Comparison of ENCODE assay signal across 8 cellular contexts in genomic region chr9:96048116-96048953, GRCh38.
DNase-seq lines count a peak whose midpoint lies in the region; ATAC-seq and TF ChIP-seq lines count a peak whose summit lies in the region.

No MANE protein-coding gene starts in this region.

- no peaks in the 10 kb centered on the region for H3K4me1 ChIP-seq in mesendoderm (ENCODE audit: control insufficient read depth, low read depth, low read length)
- peaks cover 14% of the 10 kb centered on the region for H3K4me1 ChIP-seq in stomach smooth muscle (ENCODE audit: control insufficient read depth, insufficient read depth, low read length)

- no peak overlapping the region for H3K4me3 Mint-ChIP-seq in WTC11

- DNase-seq in WTC11 (ENCODE audit: low spot score) (no peak), ecto neural progenitor cell (ENCODE audit: low spot score) (peak; percentile 79), mesendoderm (no peak), GM19238 (ENCODE audit: insufficient read length, low spot score) (no peak), EL (no peak), GM03348 (ENCODE audit: low spot score) (no peak), GOT3 (lab: John Stamatoyannopoulos, UW) (no peak)

- no peak overlapping the region for H2BK120ac ChIP-seq in mesendoderm (ENCODE audit: low read depth, low read length)

- H3K4me3 ChIP-seq in mesendoderm (ENCODE audit: low read length), result no peak overlapping the region
- peak overlapping the region in 1 of 2 donors; percentile 29 for H3K4me3 ChIP-seq in stomach smooth muscle (ENCODE audit: low read length in 2 of 2)

- H4K8ac ChIP-seq in mesendoderm (ENCODE audit: low read depth, low read length), result no peak overlapping the region

- CTCF ChIA-PET in WTC11 (lab: Charles Lee), result interaction anchor here (0.8 to 1.8 kb wide), 9 partner anchors 8 to 712 kb away, joined by 3 to 13 read pairs (median 4); no protein-coding TSS in a partner anchor

- H3K23ac ChIP-seq in mesendoderm (ENCODE audit: low read length), result no peak overlapping the region

- H3K4ac ChIP-seq in mesendoderm (ENCODE audit: low read depth, low read length), result no peak overlapping the region

- peaks cover 6% of the 10 kb centered on the region; the same call in 1 of the 2 replicates for H3K27me3 Mint-ChIP-seq in WTC11 (ENCODE audit: low read depth)

- H3K27ac ChIP-seq in mesendoderm (ENCODE audit: low read depth, low read length) (no peak overlapping the region), stomach smooth muscle (ENCODE audit: low read length) (peak overlapping the region; percentile 41)

- H3K27ac Mint-ChIP-seq in WTC11, result no peak overlapping the region

- no peaks in the 10 kb centered on the region for H3K36me3 Mint-ChIP-seq in WTC11

- H3K79me1 ChIP-seq in mesendoderm (ENCODE audit: low read length), result no peaks in the 10 kb centered on the region

- H3K9ac ChIP-seq in mesendoderm (ENCODE audit: low read length) (no peak overlapping the region), stomach smooth muscle (ENCODE audit: low read length in 2 of 2) (peak overlapping the region in 1 of 2 donors; percentile 64)

- no peaks in the 10 kb centered on the region for H3K9me3 ChIP-seq in stomach smooth muscle (ENCODE audit: control insufficient read depth in 2 of 2, low read length in 2 of 2)

- H3K27me3 ChIP-seq in mesendoderm (ENCODE audit: insufficient read depth, low read length, poor library complexity) (no peaks in the 10 kb centered on the region), stomach smooth muscle (ENCODE audit: control insufficient read depth in 1 of 2, insufficient read depth in 2 of 2, low read length in 2 of 2) (no peaks in the 10 kb centered on the region)

- H3K18ac ChIP-seq in mesendoderm (ENCODE audit: low read length), result peak overlapping the region; percentile 85

- H3K36me3 ChIP-seq in mesendoderm (ENCODE audit: control insufficient read depth, insufficient read depth, low read length) (no peaks in the 10 kb centered on the region), stomach smooth muscle (ENCODE audit: control insufficient read depth in 2 of 2, insufficient read depth in 2 of 2, low read length in 2 of 2) (no peaks in the 10 kb centered on the region)

- no peak overlapping the region for H4K5ac ChIP-seq in mesendoderm (ENCODE audit: low read length)

- H3K79me2 ChIP-seq in mesendoderm (ENCODE audit: control insufficient read depth, insufficient read depth, low read length), result no peaks in the 10 kb centered on the region

- peaks cover 36% of the 10 kb centered on the region for H3K4me1 Mint-ChIP-seq in WTC11

- H3K9me3 Mint-ChIP-seq in WTC11, result peaks cover 10% of the 10 kb centered on the region

- no peak overlapping the region for H2BK15ac ChIP-seq in mesendoderm (replicated peaks; ENCODE audit: low read depth)

- no peak overlapping the region for H2BK5ac ChIP-seq in mesendoderm (ENCODE audit: low read length)

- POLR2A ChIA-PET in WTC11 (lab: Charles Lee), result interaction anchor here (0.7 kb wide), 1 partner anchor 606 kb away, joined by 3 read pairs; no protein-coding TSS in a partner anchor

- peak; percentile 72 for ATAC-seq in WTC11

- H3K4me2 ChIP-seq in mesendoderm (ENCODE audit: low read length), result no peak overlapping the region

- no peak for TF ChIP-seq CTCF in WTC11 (IDR thresholded peaks at IDR 0.05)

- H3K56ac ChIP-seq in mesendoderm (ENCODE audit: low read length), result peak overlapping the region; percentile 45

- H2AK5ac ChIP-seq in mesendoderm (ENCODE audit: low read length), result no peak overlapping the region

- no CpG with 5 or more reads among the region's 24 CpGs for WGBS in mesendoderm (ENCODE audit: extremely low coverage, insufficient coverage, low lambda C conversion rate)

TF ChIP-seq in WTC11, 78 proteins besides CTCF, POLR2A, EP300 and RAD21:
- no peak for TF ChIP-seq MAX (CRISPR knock-in tag; IDR thresholded peaks at IDR 0.05)
- no peak for TF ChIP-seq E2F1 (CRISPR knock-in tag; IDR thresholded peaks at IDR 0.05)
- no peak for TF ChIP-seq HMGA2 (CRISPR knock-in tag; IDR thresholded peaks at IDR 0.05)
- TF ChIP-seq JUN (CRISPR knock-in tag; IDR thresholded peaks at IDR 0.05), result no peak
- TF ChIP-seq RORB (CRISPR knock-in tag; IDR thresholded peaks at IDR 0.05), result no peak
- no peak for TF ChIP-seq AR (CRISPR knock-in tag; IDR thresholded peaks at IDR 0.05)
- no peak for TF ChIP-seq USF2 (CRISPR knock-in tag; IDR thresholded peaks at IDR 0.05)
- no peak for TF ChIP-seq ZNF232 (CRISPR knock-in tag; IDR thresholded peaks at IDR 0.05)
